In genomic region chr12:52050771-52051541, GRCh38 we compare ENCODE assay signal across 8 cellular contexts. TPM values are rescaled to one million over a fixed set of nuclear protein-coding genes. Genes with fewer than 3 reads are reported as not detected.
DNase-seq lines count a peak whose midpoint lies in the region; ATAC-seq and TF ChIP-seq lines count a peak whose summit lies in the region.

Gene NR4A1, plus strand, starts transcription at chr12:52051442. Its CDS starts 2,887 bp downstream, at chr12:52054329.

- H3K4me3 ChIP-seq in mucosa of descending colon: peak within 1 kb of the TSS; percentile 21

- peak; percentile 70 for ATAC-seq in GM19455 (IDR thresholded peaks at IDR 0.05; ENCODE audit: unreplicated experiment)
- ATAC-seq in mucosa of descending colon: peak; percentile 86

- H3K36me3 ChIP-seq in mucosa of descending colon (ENCODE audit: low read depth): no peaks in the 10 kb centered on the region

- H3K4me1 ChIP-seq in mucosa of descending colon (ENCODE audit: low read depth): peaks cover 33% of the 10 kb centered on the region

- DNase-seq in COLO668 (lab: John Stamatoyannopoulos, UW; ENCODE audit: unreplicated experiment) (peak; percentile 87), HPDE6-E6E7 (ENCODE audit: extremely low spot score) (peak; percentile 80), NOMO-1 treated with dmso at 0.1 percent for 144 hours (lab: John Stamatoyannopoulos, UW; ENCODE audit: unreplicated experiment) (peak; percentile 74), activated T-cell treated with anti-CD3 and anti-CD28 coated beads for 1 hour (ENCODE audit: low read depth) (peak; percentile 99), epidermal melanocyte (ENCODE audit: insufficient read length, low spot score) (peak; percentile 97), mucosa of descending colon (peak; percentile 98 to 99 (median 99))
- DNase-seq in stimulated activated CD8-positive, alpha-beta memory T cell treated with anti-CD3 and anti-CD28 coated beads, Interleukin-4, amount 100 ng/mL, for 1 hour (ENCODE audit: low read depth in 2 of 2, low spot score in 1 of 2): peak; percentile 99

- no peaks in the 10 kb centered on the region for H3K9me3 ChIP-seq in mucosa of descending colon

- intact Hi-C loops in mucosa of descending colon (cut with DNase I, micrococcal nuclease): no loop called here

- TF ChIP-seq CTCF in mucosa of descending colon (IDR thresholded peaks at IDR 0.05): peak; percentile 5

RNA-seq across cellular contexts. Expression of gene NR4A1, which starts in this region (rescaled TPM):
- 100 to 1,000 TPM in 1 of 3 donors, 10 to 100 TPM in 2; 16.2 to 123 (median 44.6) TPM for total RNA-seq in mucosa of descending colon

Comparison
In these comparisons a context has a peak if more than half of its experiments do, and no peak if none do; other contexts are left out.
1. Peak in every context shown above with its lines: DNase-seq, ATAC-seq and H3K4me3 ChIP-seq.